In the genomic region with DNA sequence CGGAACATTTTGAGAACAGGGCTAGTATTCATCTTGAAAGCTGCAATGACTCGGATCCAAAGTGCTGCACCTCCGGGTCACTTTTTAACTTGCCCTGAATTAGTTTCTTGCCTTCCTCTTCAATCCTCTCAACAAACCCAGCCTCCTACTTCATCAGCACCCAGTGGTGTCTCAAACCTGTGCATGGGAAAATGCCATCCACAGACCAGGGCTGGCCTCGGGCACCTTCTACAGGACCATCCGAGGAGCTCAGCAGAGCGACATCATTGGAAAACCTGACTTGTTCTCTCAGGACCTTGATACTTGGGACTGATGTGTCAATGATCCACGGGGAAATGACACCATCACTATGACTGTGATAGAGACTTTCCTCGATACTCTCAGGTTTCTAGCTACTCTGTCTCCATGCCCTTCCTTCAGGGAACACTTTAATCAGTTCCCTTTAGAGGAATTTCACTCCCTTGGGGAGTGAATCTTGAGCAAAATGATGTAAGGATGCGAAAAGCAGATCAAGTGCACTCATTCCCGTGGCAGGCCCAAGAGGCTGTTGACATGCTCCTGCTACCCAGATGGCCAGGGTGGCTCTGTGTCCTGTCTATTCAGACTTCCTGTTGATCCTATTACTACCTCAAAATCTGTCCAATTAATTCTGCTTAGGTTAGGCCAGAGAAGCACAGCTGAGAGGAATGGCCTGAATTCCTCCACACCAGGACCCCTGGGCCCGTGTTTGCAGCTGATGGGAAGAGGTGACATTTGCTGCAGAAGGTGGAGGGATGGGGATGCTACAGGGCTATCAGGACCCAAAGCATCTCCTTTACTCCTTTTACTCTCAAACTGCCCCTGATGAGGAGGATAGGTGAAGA, we compare ENCODE assay signal across 22 cellular contexts.
"Had no signal": no experiment of that assay in that cellular context is flagged by ENCODE, and none has a peak within 500 bp of the region (broad histone marks: within the 10 kb centered on the region; RNA-seq: fewer than 3 reads in every experiment).

No MANE protein-coding gene starts in this region.

- H3K36me3 ChIP-seq: heart right ventricle, neural progenitor cell, pancreas, sigmoid colon, spleen, tibial artery had no signal

- H3K4me1 ChIP-seq: body of pancreas, neural progenitor cell, pancreas, spleen, tibial artery had no signal

- H3K27me3 ChIP-seq: body of pancreas, heart right ventricle, neural progenitor cell, pancreas, sigmoid colon, tibial artery had no signal

- H3K9ac ChIP-seq: neural progenitor cell, SK-N-SH had no signal

- DNase-seq: activated CD4-positive, alpha-beta T cell treated with anti-CD3 and anti-CD28 coated beads for 36 hours; activated CD8-positive, alpha-beta T cell treated with anti-CD3 and anti-CD28 coated beads for 36 hours; activated naive CD8-positive, alpha-beta T cell treated with anti-CD3 and anti-CD28 coated beads for 36 hours; amygdala; body of pancreas; caudate nucleus; cortex of kidney; effector memory CD4-positive, alpha-beta T cell; heart right ventricle; left cardiac atrium; midbrain; pancreas; sigmoid colon; SK-N-SH; spleen; stimulated activated CD4-positive, alpha-beta T cell treated with anti-CD3 and anti-CD28 coated beads, Interleukin-1b, Interleukin-23, amount 100 ng/mL, for 48 hours; T-cell; T1000; tibial artery had no signal

- H3K4me3 ChIP-seq: body of pancreas, heart right ventricle, lung, neural progenitor cell, pancreas, sigmoid colon, spleen, tibial artery had no signal

- H3K9me3 ChIP-seq: body of pancreas, heart right ventricle, pancreas, sigmoid colon, SK-N-SH, spleen, tibial artery had no signal

- H3K27ac ChIP-seq: body of pancreas, heart right ventricle, neural progenitor cell, pancreas, sigmoid colon, spleen, tibial artery, VCaP had no signal

- H3K4me2 ChIP-seq: neural progenitor cell, SK-N-SH had no signal
